1 cellular context compared by ENCODE assay signal in genomic region chr6:24274441-24275083, GRCh38.
TF ChIP-seq lines count a peak whose summit lies in the region.

No MANE protein-coding gene starts in this region.

TF ChIP-seq in HCT116, 20 proteins besides CTCF, POLR2A, EP300 and RAD21 (continued from another document):
- TF ChIP-seq ZBTB33 (IDR thresholded peaks at IDR 0.05; ENCODE audit: extremely low read depth, insufficient replicate concordance, low read length) (no peak), EGR1 (IDR thresholded peaks at IDR 0.05; ENCODE audit: low read depth) (no peak), ELF1 (IDR thresholded peaks at IDR 0.05; ENCODE audit: borderline replicate concordance, low read depth) (no peak), CBX3 (IDR thresholded peaks at IDR 0.05; ENCODE audit: low read depth) (no peak), CEBPB (IDR thresholded peaks at IDR 0.05; ENCODE audit: low read depth) (no peak), SRF (IDR thresholded peaks at IDR 0.05; ENCODE audit: low read depth) (no peak), SIN3A (IDR thresholded peaks at IDR 0.05; ENCODE audit: low read depth) (no peak), MAX (IDR thresholded peaks at IDR 0.05) (no peak)
